Comparison of ENCODE assay signal across 8 cellular contexts in genomic region chr15:68578175-68578959, GRCh38. TPM values are rescaled to one million over a fixed set of nuclear protein-coding genes. Genes with fewer than 3 reads are reported as not detected.
DNase-seq lines count a peak whose midpoint lies in the region; ATAC-seq and TF ChIP-seq lines count a peak whose summit lies in the region.

No MANE protein-coding gene starts in this region.

- peaks cover 46% of the 10 kb centered on the region for H3K27me3 Mint-ChIP-seq in activated naive CD4-positive, alpha-beta T cell treated with anti-CD3 and anti-CD28 coated beads for 36 hours (ENCODE audit: low read depth)
- H3K27me3 Mint-ChIP-seq in naive thymus-derived CD4-positive, alpha-beta T cell: peaks cover 42 to 66% (median 54%) of the 10 kb centered on the region in 5 donors

- POLR2A ChIA-PET in naive thymus-derived CD4-positive, alpha-beta T cell (lab: Charles Lee): no interaction called here

- H3K27ac Mint-ChIP-seq in activated naive CD4-positive, alpha-beta T cell treated with anti-CD3 and anti-CD28 coated beads for 36 hours: no peak overlapping the region
- H3K27ac Mint-ChIP-seq in naive thymus-derived CD4-positive, alpha-beta T cell: peak overlapping the region in 1 of 9 donors; percentile 14

- peak overlapping the region; percentile 58 for H3K4me3 Mint-ChIP-seq in activated naive CD4-positive, alpha-beta T cell treated with anti-CD3 and anti-CD28 coated beads for 36 hours
- H3K4me3 Mint-ChIP-seq in naive thymus-derived CD4-positive, alpha-beta T cell: peak overlapping the region; percentile 75 to 86 (median 82)

- no peaks in the 10 kb centered on the region for H3K9me3 Mint-ChIP-seq in activated naive CD4-positive, alpha-beta T cell treated with anti-CD3 and anti-CD28 coated beads for 36 hours
- no peaks in the 10 kb centered on the region for H3K9me3 Mint-ChIP-seq in naive thymus-derived CD4-positive, alpha-beta T cell

- H3K4me1 Mint-ChIP-seq in activated naive CD4-positive, alpha-beta T cell treated with anti-CD3 and anti-CD28 coated beads for 36 hours (ENCODE audit: low read depth): peaks cover 9% of the 10 kb centered on the region
- peaks cover 7 to 16% (median 13%) of the 10 kb centered on the region in 7 donors for H3K4me1 Mint-ChIP-seq in naive thymus-derived CD4-positive, alpha-beta T cell

- H3K9me3 ChIP-seq in naive thymus-derived CD4-positive, alpha-beta T cell (ENCODE audit: control insufficient read depth in 2 of 3, low read length in 3 of 3): no peaks in the 10 kb centered on the region

- no peaks in the 10 kb centered on the region for H3K36me3 Mint-ChIP-seq in activated naive CD4-positive, alpha-beta T cell treated with anti-CD3 and anti-CD28 coated beads for 36 hours (ENCODE audit: low read depth)
- peaks cover 0 to 2% (median 0%) of the 10 kb centered on the region in 5 donors for H3K36me3 Mint-ChIP-seq in naive thymus-derived CD4-positive, alpha-beta T cell

- H3K4me3 ChIP-seq in naive thymus-derived CD4-positive, alpha-beta T cell (ENCODE audit: low read length): peak overlapping the region; percentile 25

- ATAC-seq in foreskin keratinocyte (peak; percentile 48), HG03565 (IDR thresholded peaks at IDR 0.05; ENCODE audit: unreplicated experiment) (no peak)
- ATAC-seq in naive thymus-derived CD4-positive, alpha-beta T cell: peak; percentile 58

- CTCF ChIA-PET in activated naive CD4-positive, alpha-beta T cell treated with anti-CD3 and anti-CD28 coated beads for 36 hours (lab: Charles Lee): no interaction called here
- CTCF ChIA-PET in naive thymus-derived CD4-positive, alpha-beta T cell (lab: Charles Lee): no interaction called here

- H3K4me1 ChIP-seq in foreskin keratinocyte: no peaks in the 10 kb centered on the region
- peaks cover 0 to 7% of the 10 kb centered on the region in 2 donors for H3K4me1 ChIP-seq in naive thymus-derived CD4-positive, alpha-beta T cell (ENCODE audit: control insufficient read depth in 2 of 2, insufficient read depth in 2 of 2, low read length in 2 of 2)

- peak; percentile 44 for TF ChIP-seq CTCF in foreskin keratinocyte (conservative IDR thresholded peaks at IDR 0.05)

- DNase-seq in NCI-H1694 treated with DMSO at 0.1 percent for 48 hours (lab: John Stamatoyannopoulos, UW): peak; percentile 23
- DNase-seq in NCI-H1694 (lab: John Stamatoyannopoulos, UW): no peak
- peak; percentile 46 for DNase-seq in NCI-H226
- DNase-seq in activated naive CD4-positive, alpha-beta T cell treated with anti-CD3 and anti-CD28 coated beads for 36 hours: peak; percentile 22
- DNase-seq in foreskin keratinocyte: peak in 1 of 2 donors; percentile 26
- DNase-seq in naive thymus-derived CD4-positive, alpha-beta T cell: peak in 3 of 9 donors; percentile 7 to 56 (median 19)
- peak; percentile 67 for DNase-seq in ureter (ENCODE audit: low spot score)

- no peaks in the 10 kb centered on the region for H3K36me3 ChIP-seq in naive thymus-derived CD4-positive, alpha-beta T cell (ENCODE audit: control insufficient read depth in 2 of 3, insufficient read depth in 3 of 3, low read length in 3 of 3)

- intact Hi-C loops in activated naive CD4-positive, alpha-beta T cell treated with anti-CD3 and anti-CD28 coated beads for 36 hours (cut with micrococcal nuclease): no loop called here
- intact Hi-C loops in naive thymus-derived CD4-positive, alpha-beta T cell (cut with micrococcal nuclease): no loop called here

- H3K27me3 ChIP-seq in foreskin keratinocyte: peaks cover 44% of the 10 kb centered on the region
- H3K27me3 ChIP-seq in naive thymus-derived CD4-positive, alpha-beta T cell (ENCODE audit: control insufficient read depth in 2 of 2, insufficient read depth in 2 of 2, low read length in 2 of 2): peaks cover 0 to 12% of the 10 kb centered on the region in 2 donors

- no peak overlapping the region for H3K27ac ChIP-seq in foreskin keratinocyte
- H3K27ac ChIP-seq in naive thymus-derived CD4-positive, alpha-beta T cell (ENCODE audit: low read depth, low read length): no peak overlapping the region

RNA-seq across cellular contexts. Expression of gene CORO2B, which starts 0.4 kb away (rescaled TPM):
- total RNA-seq in activated naive CD4-positive, alpha-beta T cell treated with anti-CD3 and anti-CD28 coated beads for 36 hours: not detected
- total RNA-seq in foreskin keratinocyte: 0.46 and 0.68 TPM in 2 replicates
- polyA plus RNA-seq in foreskin keratinocyte: 0.46 and 0.65 TPM in 2 replicates
- total RNA-seq in naive thymus-derived CD4-positive, alpha-beta T cell: under 1 TPM in 1 of 5 experiments, not detected in 4; 0.15 TPM
- polyA plus RNA-seq in naive thymus-derived CD4-positive, alpha-beta T cell: not detected
- 5.4 TPM for total RNA-seq in ureter
